Comparison of ENCODE assay signal across 7 cellular contexts in genomic region chr1:67429011-67429527, GRCh38. TPM values are rescaled to one million over a fixed set of nuclear protein-coding genes. Genes with fewer than 3 reads are reported as not detected.
DNase-seq lines count a peak whose midpoint lies in the region; ATAC-seq and TF ChIP-seq lines count a peak whose summit lies in the region.

No MANE protein-coding gene starts in this region.

- H3K4me1 ChIP-seq in GM23248 (ENCODE audit: insufficient read depth): peaks cover 20% of the 10 kb centered on the region; the same call in 1 of the 2 replicates

- H3K4me2 ChIP-seq in GM23248 (ENCODE audit: unreplicated experiment): peak overlapping the region; percentile 78

- peaks cover 23% of the 10 kb centered on the region for H3K36me3 ChIP-seq in GM23248 (ENCODE audit: low read depth)

- WGBS in GM23248 (ENCODE audit: low coverage in 1 of 2, low lambda C conversion rate in 2 of 2, missing lambda C conversion rate in 2 of 2), 2 experiments: 0 to 1% methylated on average over 25 of the region's 25 CpGs

- in situ Hi-C loops in GM23248 (cut with MboI) (no loop called here), astrocyte of the cerebellum (cut with HindIII; ENCODE audit: low sequenced_read_pairs) (loop anchor here (5.0 kb wide), 3 partner anchors 57 to 82 kb away; no protein-coding TSS in a partner anchor)

- peak; percentile 58 for DNase-seq in GM23248
- peak; percentile 47 for DNase-seq in RPMI8226
- no peak for DNase-seq in astrocyte of the cerebellum (ENCODE audit: low read depth)
- peak; percentile 71 for DNase-seq in left kidney (ENCODE audit: low read depth, low spot score)
- peak; percentile 49 to 74 for DNase-seq in stimulated activated CD4-positive, alpha-beta T cell treated with anti-CD3 and anti-CD28 coated beads, Interleukin-4, amount 100 ng/mL, for 4 hours
- no peak for DNase-seq in OCI-M2 (lab: John Stamatoyannopoulos, UW; ENCODE audit: unreplicated experiment)

- H3K9me2 ChIP-seq in GM23248 (ENCODE audit: insufficient read depth): no peaks in the 10 kb centered on the region

- peaks cover 31% of the 10 kb centered on the region for H4K20me1 ChIP-seq in GM23248 (ENCODE audit: insufficient read depth)

- ATAC-seq in HG03342 (IDR thresholded peaks at IDR 0.05; ENCODE audit: unreplicated experiment): no peak

- H3K27ac ChIP-seq in GM23248: peak overlapping the region; percentile 66; the same call in 1 of the 2 replicates

- peaks cover 61% of the 10 kb centered on the region for H3K79me2 ChIP-seq in GM23248 (ENCODE audit: insufficient read depth)

- H3K4me3 ChIP-seq in GM23248 (peak overlapping the region; percentile 96), astrocyte of the cerebellum (ENCODE audit: low read depth, low read length) (peak overlapping the region; percentile 89)

- H3K9ac ChIP-seq in GM23248: peak overlapping the region; percentile 89

- no peaks in the 10 kb centered on the region; the same call in 1 of the 2 replicates for H3F3A ChIP-seq in GM23248 (ENCODE audit: insufficient read depth)

- H3K9me3 ChIP-seq in GM23248 (ENCODE audit: low read depth): no peaks in the 10 kb centered on the region

- no peaks in the 10 kb centered on the region for H3K27me3 ChIP-seq in GM23248 (replicated peaks; ENCODE audit: insufficient read depth)

- no peak for TF ChIP-seq CTCF in astrocyte of the cerebellum (IDR thresholded peaks at IDR 0.05; ENCODE audit: low read depth, low read length, missing control alignments)

- H2AFZ ChIP-seq in GM23248: no peak overlapping the region

RNA-seq across cellular contexts. Expression of gene SERBP1, which starts 1.1 kb away (rescaled TPM):
- total RNA-seq in GM23248 (2014; rRNA removed; shearing (Covaris generic)): 204 and 214 TPM in 2 replicates
- 156 and 165 TPM in 2 replicates for polyA plus RNA-seq in GM23248 (2016; fragmentation: Nextera tagmentation; extraction: Ambion mirVana)

Comparison
In these comparisons a context has a peak if more than half of its experiments do, and no peak if none do; other contexts are left out.
1. DNase-seq: peak in GM23248 (single experiment), RPMI8226 (single experiment), left kidney (single experiment) and stimulated activated CD4-positive, alpha-beta T cell treated with anti-CD3 and anti-CD28 coated beads, Interleukin-4, amount 100 ng/mL, for 4 hours (2 of 2); none in astrocyte of the cerebellum (single experiment) and OCI-M2 (single experiment).